ENCODE assay signal across 18 cellular contexts in genomic region chr1:94479682-94480081, GRCh38.
DNase-seq lines count a peak whose midpoint lies in the region; ATAC-seq and TF ChIP-seq lines count a peak whose summit lies in the region.
"Had no signal": no experiment of that assay in that cellular context is flagged by ENCODE, and none has a peak within 500 bp of the region (broad histone marks: within the 10 kb centered on the region; RNA-seq: fewer than 3 reads in every experiment).

No MANE protein-coding gene starts in this region.

- CTCF ChIA-PET in activated CD4-positive, alpha-beta T cell treated with anti-CD3 and anti-CD28 coated beads for 36 hours (lab: Charles Lee), result interaction anchor here (0.7 to 1.8 kb wide), 6 partner anchors 10 to 386 kb away, joined by 3 to 5 read pairs (median 4); partner anchors contain the start of gene F3

- no peaks in the 10 kb centered on the region for H3K27me3 Mint-ChIP-seq in activated CD4-positive, alpha-beta T cell treated with anti-CD3 and anti-CD28 coated beads for 36 hours
- H3K27me3 Mint-ChIP-seq in mesothelial cell of epicardium (ENCODE audit: low read depth) (no peaks in the 10 kb centered on the region), progenitor cell of endocrine pancreas (no peaks in the 10 kb centered on the region)
- H3K27me3 Mint-ChIP-seq: B cell; CD4-positive, alpha-beta T cell had no signal

- no peak overlapping the region for H3K4me3 Mint-ChIP-seq in activated CD4-positive, alpha-beta T cell treated with anti-CD3 and anti-CD28 coated beads for 36 hours
- H3K4me3 Mint-ChIP-seq in mesothelial cell of epicardium, result no peak overlapping the region
- H3K4me3 Mint-ChIP-seq in progenitor cell of endocrine pancreas (ENCODE audit: low read depth), result no peak overlapping the region
- H3K4me3 Mint-ChIP-seq: B cell; CD4-positive, alpha-beta T cell; CD8-positive, alpha-beta T cell had no signal

- peaks cover 30% of the 10 kb centered on the region for H3K36me3 Mint-ChIP-seq in activated CD4-positive, alpha-beta T cell treated with anti-CD3 and anti-CD28 coated beads for 36 hours (ENCODE audit: low read depth)
- peaks cover 17% of the 10 kb centered on the region for H3K36me3 Mint-ChIP-seq in mesothelial cell of epicardium
- H3K36me3 Mint-ChIP-seq in progenitor cell of endocrine pancreas (ENCODE audit: insufficient read depth), result peaks cover 23% of the 10 kb centered on the region

- no peaks in the 10 kb centered on the region for H3K4me1 Mint-ChIP-seq in activated CD4-positive, alpha-beta T cell treated with anti-CD3 and anti-CD28 coated beads for 36 hours
- H3K4me1 Mint-ChIP-seq in mesothelial cell of epicardium (no peaks in the 10 kb centered on the region), progenitor cell of endocrine pancreas (ENCODE audit: low read depth) (peaks cover 6% of the 10 kb centered on the region)
- H3K4me1 Mint-ChIP-seq: B cell had no signal

- no peak for DNase-seq in activated CD4-positive, alpha-beta T cell treated with anti-CD3 and anti-CD28 coated beads for 36 hours
- DNase-seq in activated CD4-positive, alpha-beta T cell treated with anti-CD3 and anti-CD28 coated beads, Interleukin-2, amount 50 U/mL, for 48 hours, result no peak
- DNase-seq in mesothelial cell of epicardium (ENCODE audit: low spot score in 2 of 2, unreplicated experiment in 2 of 2) (no peak), progenitor cell of endocrine pancreas (ENCODE audit: low spot score, unreplicated experiment) (no peak), DMS53 treated with DMSO at 0.1 percent for 48 hours (lab: John Stamatoyannopoulos, UW; ENCODE audit: unreplicated experiment) (no peak)
- DNase-seq: AML-193; Caco-2; Calu3; CD4-positive, alpha-beta T cell; CD8-positive, alpha-beta T cell; DMS79; DND-41; EL; GDM1 had no signal

- TF ChIP-seq CTCF in mesothelial cell of epicardium (IDR thresholded peaks at IDR 0.05; ENCODE audit: unreplicated experiment), result no peak
- no peak for TF ChIP-seq CTCF in progenitor cell of endocrine pancreas (IDR thresholded peaks at IDR 0.05; ENCODE audit: unreplicated experiment)

- H3K27ac Mint-ChIP-seq in activated CD4-positive, alpha-beta T cell treated with anti-CD3 and anti-CD28 coated beads for 36 hours, result peak overlapping the region; percentile 3
- H3K27ac Mint-ChIP-seq in mesothelial cell of epicardium, result peak overlapping the region; percentile 0
- H3K27ac Mint-ChIP-seq in progenitor cell of endocrine pancreas, result peak overlapping the region; percentile 2
- H3K27ac Mint-ChIP-seq: B cell; CD4-positive, alpha-beta T cell; CD8-positive, alpha-beta T cell had no signal

- POLR2A ChIA-PET in activated CD4-positive, alpha-beta T cell treated with anti-CD3 and anti-CD28 coated beads for 36 hours (lab: Charles Lee), result no interaction called here

- intact Hi-C loops in activated CD4-positive, alpha-beta T cell treated with anti-CD3 and anti-CD28 coated beads for 36 hours (cut with DNase I, micrococcal nuclease), result loop anchor here in 1 of 2 experiments (10.0 kb wide), 1 partner anchor 565 kb away; no protein-coding TSS in a partner anchor

- no peaks in the 10 kb centered on the region for H3K9me3 Mint-ChIP-seq in activated CD4-positive, alpha-beta T cell treated with anti-CD3 and anti-CD28 coated beads for 36 hours (ENCODE audit: low read depth)
- H3K9me3 Mint-ChIP-seq in mesothelial cell of epicardium, result no peaks in the 10 kb centered on the region
- H3K9me3 Mint-ChIP-seq in progenitor cell of endocrine pancreas (ENCODE audit: low read depth), result no peaks in the 10 kb centered on the region
- H3K9me3 Mint-ChIP-seq: CD4-positive, alpha-beta T cell; CD8-positive, alpha-beta T cell had no signal

- no peak for ATAC-seq in activated CD4-positive, alpha-beta T cell treated with anti-CD3 and anti-CD28 coated beads for 36 hours
- ATAC-seq in HG03135 (IDR thresholded peaks at IDR 0.05; ENCODE audit: unreplicated experiment), result no peak
- ATAC-seq: A549; CD8-positive, alpha-beta T cell; GM12878 had no signal
